2 cellular contexts compared by ENCODE assay signal in the genomic region with DNA sequence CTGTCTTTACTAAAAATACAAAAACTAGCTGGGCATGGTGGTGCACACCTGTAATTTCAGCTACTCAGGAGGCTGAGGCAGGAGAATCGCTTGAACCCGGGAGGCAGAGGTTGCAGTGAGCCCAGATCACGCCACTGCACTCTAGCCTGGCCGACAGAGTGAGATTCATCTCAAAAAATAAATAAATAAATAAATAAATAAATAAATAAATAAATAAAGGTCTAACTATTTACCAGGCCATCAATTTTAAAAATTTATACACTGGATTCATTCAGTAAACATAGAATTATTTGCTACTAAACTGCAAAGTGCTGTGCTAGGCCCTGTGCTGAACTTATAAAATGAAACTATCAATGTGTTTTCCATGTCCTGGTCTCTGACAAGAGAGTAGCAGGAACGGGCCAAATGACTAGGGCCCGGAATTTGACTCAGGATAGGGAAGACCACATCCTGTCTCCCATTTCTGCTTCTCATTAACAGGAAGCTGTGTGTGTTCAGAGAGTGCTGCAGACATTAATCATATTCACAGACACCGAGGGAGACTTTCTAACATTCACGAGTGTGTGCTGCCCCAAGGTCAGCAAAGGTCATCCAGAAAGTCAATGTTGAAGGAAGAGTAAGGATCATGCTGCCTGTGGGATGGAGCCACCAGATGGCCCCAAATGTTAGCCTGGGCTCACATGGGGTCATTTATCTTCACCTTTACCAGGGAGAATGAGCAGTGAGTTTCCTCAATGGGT.
TF ChIP-seq lines count a peak whose summit lies in the region.

No MANE protein-coding gene starts in this region.

TF ChIP-seq in liver, 16 proteins besides CTCF, POLR2A, EP300 and RAD21:
- TF ChIP-seq SP1 (IDR thresholded peaks at IDR 0.05) (no peak), FOXA2 (IDR thresholded peaks at IDR 0.05) (no peak), HNF4G (IDR thresholded peaks at IDR 0.05) (no peak), TAF1 (conservative IDR thresholded peaks at IDR 0.05) (no peak), NR2F2 (IDR thresholded peaks at IDR 0.05) (peak; percentile 90), RXRA (IDR thresholded peaks at IDR 0.05) (peak in 1 of 2 donors; percentile 9), JUND (IDR thresholded peaks at IDR 0.05) (no peak), HNF4A (conservative IDR thresholded peaks at IDR 0.05) (no peak), EGR1 (IDR thresholded peaks at IDR 0.05; ENCODE audit: low read depth in 2 of 2) (no peak), GABPA (IDR thresholded peaks at IDR 0.05 in 1 of 2, conservative IDR thresholded peaks at IDR 0.05 in 1 of 2) (no peak), FOXA1 (IDR thresholded peaks at IDR 0.05) (no peak)
- TF ChIP-seq, protein P1, sequence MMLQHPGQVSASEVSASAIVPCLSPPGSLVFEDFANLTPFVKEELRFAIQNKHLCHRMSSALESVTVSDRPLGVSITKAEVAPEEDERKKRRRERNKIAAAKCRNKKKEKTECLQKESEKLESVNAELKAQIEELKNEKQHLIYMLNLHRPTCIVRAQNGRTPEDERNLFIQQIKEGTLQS (IDR thresholded peaks at IDR 0.05) = no peak
- TF ChIP-seq, protein P2, sequence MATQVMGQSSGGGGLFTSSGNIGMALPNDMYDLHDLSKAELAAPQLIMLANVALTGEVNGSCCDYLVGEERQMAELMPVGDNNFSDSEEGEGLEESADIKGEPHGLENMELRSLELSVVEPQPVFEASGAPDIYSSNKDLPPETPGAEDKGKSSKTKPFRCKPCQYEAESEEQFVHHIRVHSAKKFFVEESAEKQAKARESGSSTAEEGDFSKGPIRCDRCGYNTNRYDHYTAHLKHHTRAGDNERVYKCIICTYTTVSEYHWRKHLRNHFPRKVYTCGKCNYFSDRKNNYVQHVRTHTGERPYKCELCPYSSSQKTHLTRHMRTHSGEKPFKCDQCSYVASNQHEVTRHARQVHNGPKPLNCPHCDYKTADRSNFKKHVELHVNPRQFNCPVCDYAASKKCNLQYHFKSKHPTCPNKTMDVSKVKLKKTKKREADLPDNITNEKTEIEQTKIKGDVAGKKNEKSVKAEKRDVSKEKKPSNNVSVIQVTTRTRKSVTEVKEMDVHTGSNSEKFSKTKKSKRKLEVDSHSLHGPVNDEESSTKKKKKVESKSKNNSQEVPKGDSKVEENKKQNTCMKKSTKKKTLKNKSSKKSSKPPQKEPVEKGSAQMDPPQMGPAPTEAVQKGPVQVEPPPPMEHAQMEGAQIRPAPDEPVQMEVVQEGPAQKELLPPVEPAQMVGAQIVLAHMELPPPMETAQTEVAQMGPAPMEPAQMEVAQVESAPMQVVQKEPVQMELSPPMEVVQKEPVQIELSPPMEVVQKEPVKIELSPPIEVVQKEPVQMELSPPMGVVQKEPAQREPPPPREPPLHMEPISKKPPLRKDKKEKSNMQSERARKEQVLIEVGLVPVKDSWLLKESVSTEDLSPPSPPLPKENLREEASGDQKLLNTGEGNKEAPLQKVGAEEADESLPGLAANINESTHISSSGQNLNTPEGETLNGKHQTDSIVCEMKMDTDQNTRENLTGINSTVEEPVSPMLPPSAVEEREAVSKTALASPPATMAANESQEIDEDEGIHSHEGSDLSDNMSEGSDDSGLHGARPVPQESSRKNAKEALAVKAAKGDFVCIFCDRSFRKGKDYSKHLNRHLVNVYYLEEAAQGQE (IDR thresholded peaks at IDR 0.05) = no peak
- TF ChIP-seq, protein P3, sequence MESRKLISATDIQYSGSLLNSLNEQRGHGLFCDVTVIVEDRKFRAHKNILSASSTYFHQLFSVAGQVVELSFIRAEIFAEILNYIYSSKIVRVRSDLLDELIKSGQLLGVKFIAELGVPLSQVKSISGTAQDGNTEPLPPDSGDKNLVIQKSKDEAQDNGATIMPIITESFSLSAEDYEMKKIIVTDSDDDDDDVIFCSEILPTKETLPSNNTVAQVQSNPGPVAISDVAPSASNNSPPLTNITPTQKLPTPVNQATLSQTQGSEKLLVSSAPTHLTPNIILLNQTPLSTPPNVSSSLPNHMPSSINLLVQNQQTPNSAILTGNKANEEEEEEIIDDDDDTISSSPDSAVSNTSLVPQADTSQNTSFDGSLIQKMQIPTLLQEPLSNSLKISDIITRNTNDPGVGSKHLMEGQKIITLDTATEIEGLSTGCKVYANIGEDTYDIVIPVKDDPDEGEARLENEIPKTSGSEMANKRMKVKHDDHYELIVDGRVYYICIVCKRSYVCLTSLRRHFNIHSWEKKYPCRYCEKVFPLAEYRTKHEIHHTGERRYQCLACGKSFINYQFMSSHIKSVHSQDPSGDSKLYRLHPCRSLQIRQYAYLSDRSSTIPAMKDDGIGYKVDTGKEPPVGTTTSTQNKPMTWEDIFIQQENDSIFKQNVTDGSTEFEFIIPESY (IDR thresholded peaks at IDR 0.05) = no peak

TF ChIP-seq in HepG2, 621 proteins besides CTCF, POLR2A, EP300 and RAD21:
- TF ChIP-seq HDAC2 (CRISPR knock-in tag; IDR thresholded peaks at IDR 0.05) (no peak), KLF9 (CRISPR knock-in tag; IDR thresholded peaks at IDR 0.05; ENCODE audit: low read depth) (no peak), ZNF674 (CRISPR knock-in tag; IDR thresholded peaks at IDR 0.05; ENCODE audit: low read depth) (no peak), ZNF777 (CRISPR knock-in tag; IDR thresholded peaks at IDR 0.05) (no peak), SRSF9 (IDR thresholded peaks at IDR 0.05; ENCODE audit: borderline replicate concordance, insufficient read depth, low read depth, low read length, poor library complexity, severe bottlenecking) (no peak), BCL6 (CRISPR knock-in tag; IDR thresholded peaks at IDR 0.05) (no peak), ZNF546 (CRISPR knock-in tag; conservative IDR thresholded peaks at IDR 0.05) (no peak), NR3C1 (CRISPR knock-in tag; IDR thresholded peaks at IDR 0.05) (no peak), ZSCAN9 (CRISPR knock-in tag; IDR thresholded peaks at IDR 0.05; ENCODE audit: borderline replicate concordance) (no peak)
- TF ChIP-seq, protein P4, sequence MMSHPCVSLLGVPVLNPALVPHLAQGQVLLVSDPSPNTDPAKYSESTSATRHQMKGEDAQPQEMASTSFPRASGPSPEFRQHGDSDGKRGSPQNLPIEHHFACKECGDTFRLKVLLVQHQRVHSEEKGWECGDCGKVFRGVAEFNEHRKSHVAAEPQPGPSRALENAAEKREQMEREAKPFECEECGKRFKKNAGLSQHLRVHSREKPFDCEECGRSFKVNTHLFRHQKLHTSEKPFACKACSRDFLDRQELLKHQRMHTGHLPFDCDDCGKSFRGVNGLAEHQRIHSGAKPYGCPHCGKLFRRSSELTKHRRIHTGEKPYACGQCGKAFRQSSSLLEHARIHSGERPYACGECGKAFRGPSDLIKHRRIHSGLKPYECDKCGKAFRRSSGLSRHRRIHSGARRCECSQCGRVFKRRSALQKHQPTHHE (CRISPR knock-in tag; IDR thresholded peaks at IDR 0.05; ENCODE audit: borderline replicate concordance) = no peak
- TF ChIP-seq, protein P5, sequence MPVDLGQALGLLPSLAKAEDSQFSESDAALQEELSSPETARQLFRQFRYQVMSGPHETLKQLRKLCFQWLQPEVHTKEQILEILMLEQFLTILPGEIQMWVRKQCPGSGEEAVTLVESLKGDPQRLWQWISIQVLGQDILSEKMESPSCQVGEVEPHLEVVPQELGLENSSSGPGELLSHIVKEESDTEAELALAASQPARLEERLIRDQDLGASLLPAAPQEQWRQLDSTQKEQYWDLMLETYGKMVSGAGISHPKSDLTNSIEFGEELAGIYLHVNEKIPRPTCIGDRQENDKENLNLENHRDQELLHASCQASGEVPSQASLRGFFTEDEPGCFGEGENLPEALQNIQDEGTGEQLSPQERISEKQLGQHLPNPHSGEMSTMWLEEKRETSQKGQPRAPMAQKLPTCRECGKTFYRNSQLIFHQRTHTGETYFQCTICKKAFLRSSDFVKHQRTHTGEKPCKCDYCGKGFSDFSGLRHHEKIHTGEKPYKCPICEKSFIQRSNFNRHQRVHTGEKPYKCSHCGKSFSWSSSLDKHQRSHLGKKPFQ (CRISPR knock-in tag; IDR thresholded peaks at IDR 0.05; ENCODE audit: insufficient replicate concordance) = no peak
- TF ChIP-seq, protein P6, sequence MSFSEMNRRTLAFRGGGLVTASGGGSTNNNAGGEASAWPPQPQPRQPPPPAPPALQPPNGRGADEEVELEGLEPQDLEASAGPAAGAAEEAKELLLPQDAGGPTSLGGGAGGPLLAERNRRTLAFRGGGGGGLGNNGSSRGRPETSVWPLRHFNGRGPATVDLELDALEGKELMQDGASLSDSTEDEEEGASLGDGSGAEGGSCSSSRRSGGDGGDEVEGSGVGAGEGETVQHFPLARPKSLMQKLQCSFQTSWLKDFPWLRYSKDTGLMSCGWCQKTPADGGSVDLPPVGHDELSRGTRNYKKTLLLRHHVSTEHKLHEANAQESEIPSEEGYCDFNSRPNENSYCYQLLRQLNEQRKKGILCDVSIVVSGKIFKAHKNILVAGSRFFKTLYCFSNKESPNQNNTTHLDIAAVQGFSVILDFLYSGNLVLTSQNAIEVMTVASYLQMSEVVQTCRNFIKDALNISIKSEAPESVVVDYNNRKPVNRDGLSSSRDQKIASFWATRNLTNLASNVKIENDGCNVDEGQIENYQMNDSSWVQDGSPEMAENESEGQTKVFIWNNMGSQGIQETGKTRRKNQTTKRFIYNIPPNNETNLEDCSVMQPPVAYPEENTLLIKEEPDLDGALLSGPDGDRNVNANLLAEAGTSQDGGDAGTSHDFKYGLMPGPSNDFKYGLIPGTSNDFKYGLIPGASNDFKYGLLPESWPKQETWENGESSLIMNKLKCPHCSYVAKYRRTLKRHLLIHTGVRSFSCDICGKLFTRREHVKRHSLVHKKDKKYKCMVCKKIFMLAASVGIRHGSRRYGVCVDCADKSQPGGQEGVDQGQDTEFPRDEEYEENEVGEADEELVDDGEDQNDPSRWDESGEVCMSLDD (CRISPR knock-in tag; IDR thresholded peaks at IDR 0.05; ENCODE audit: borderline replicate concordance) = no peak
